8 cellular contexts compared by ENCODE assay signal in genomic region chr9:120925535-120926396, GRCh38. TPM values are rescaled to one million over a fixed set of nuclear protein-coding genes. Genes with fewer than 3 reads are reported as not detected.
A peak's percentile ranks its signal among the peaks of the same experiment; 100 is the strongest.
DNase-seq lines count a peak whose midpoint lies in the region; ATAC-seq and TF ChIP-seq lines count a peak whose summit lies in the region.

No MANE protein-coding gene starts in this region.

- H3K4me2 ChIP-seq in IMR-90 (ENCODE audit: low read depth, low read length) = peak overlapping the region; percentile 52; the same call in 1 of the 2 replicates

- peaks cover 0 to 29% of the 10 kb centered on the region in 2 experiments; a peak in 2 of 4 replicates for H3K79me1 ChIP-seq in IMR-90 (ENCODE audit: low read depth in 1 of 2, low read length in 2 of 2)

- H2BK5ac ChIP-seq in IMR-90 (ENCODE audit: low read depth, low read length, poor library complexity, severe bottlenecking) = peak overlapping the region; percentile 87

- peak overlapping the region; percentile 96 for H2AK9ac ChIP-seq in IMR-90 (replicated peaks; ENCODE audit: low read depth, low read length, poor library complexity)

- peak overlapping the region; percentile 74 for H2BK20ac ChIP-seq in IMR-90 (ENCODE audit: low read depth, low read length)

- peak overlapping the region; percentile 92; the same call in 2 of the 3 replicates for H2BK15ac ChIP-seq in IMR-90 (ENCODE audit: low read depth, low read length)

- ATAC-seq in GM19468 (IDR thresholded peaks at IDR 0.05; ENCODE audit: extremely low read depth, unreplicated experiment) (peak; percentile 12), IMR-90 (ENCODE audit: low read depth) (peak; percentile 89)

- 44% methylated on average over 4 of the region's 13 CpGs; no CpG with 5 or more reads in 1 of the 2 experiments for WGBS in IMR-90 (ENCODE audit: extremely low coverage in 2 of 2, insufficient read length in 1 of 2), 2 experiments

- dilution Hi-C loops in IMR-90 (cut with HindIII; ENCODE audit: low sequenced_read_pairs, unreplicated experiment) = no loop called here

- peak overlapping the region; percentile 94 for H3K14ac ChIP-seq in IMR-90 (replicated peaks; ENCODE audit: low read depth, low read length)

- H3K27ac ChIP-seq in IMR-90 (ENCODE audit: insufficient read depth, low read length) = peak overlapping the region; percentile 49

- H4K5ac ChIP-seq in IMR-90 (ENCODE audit: low read depth, low read length) = peak overlapping the region; percentile 31

- no peak overlapping the region for H3K4me3 ChIP-seq in IMR-90 (ENCODE audit: insufficient read depth, low read depth, low read length)

- H2AK5ac ChIP-seq in IMR-90 (ENCODE audit: low read depth, low read length) = peak overlapping the region; percentile 71

- H3K9ac ChIP-seq in IMR-90 (ENCODE audit: low read depth, low read length) = peak overlapping the region; percentile 38

- H2BK120ac ChIP-seq in IMR-90 (ENCODE audit: low read depth, low read length) = peak overlapping the region; percentile 92

- peak overlapping the region; percentile 94 for H3K4ac ChIP-seq in IMR-90 (ENCODE audit: low read depth, low read length)

- BruUV-seq in IMR-90 (replicated peaks; lab: Mats Ljungman, UMichigan) = no TSS peak

- POLR2A ChIA-PET in IMR-90 (lab: Charles Lee; ENCODE audit: unreplicated experiment) = no interaction called here

- peak overlapping the region; percentile 90 for H4K91ac ChIP-seq in IMR-90 (ENCODE audit: insufficient read depth, low read depth, low read length)

- intact Hi-C loops in IMR-90 (cut with micrococcal nuclease) = no loop called here

- peak overlapping the region; percentile 49 for H3K18ac ChIP-seq in IMR-90 (ENCODE audit: low read depth, low read length)

- H3K4me1 ChIP-seq in IMR-90 (ENCODE audit: control insufficient read depth, insufficient read depth, low read length) = peaks cover 18% of the 10 kb centered on the region

- DNase-seq in AG08396 (ENCODE audit: low spot score) = peak; percentile 83
- peak; percentile 99 for DNase-seq in IMR-90
- peak; percentile 64 for DNase-seq in activated T-cell treated with anti-CD3 and anti-CD28 coated beads for 1 hour (ENCODE audit: low read depth)
- peak; percentile 89 for DNase-seq in glomerular visceral epithelial cell (ENCODE audit: extremely low spot score)
- DNase-seq in stimulated activated CD4-positive, alpha-beta T cell treated with anti-CD3 and anti-CD28 coated beads, Interleukin-2, amount 100 ng/mL, for 24 hours = peak; percentile 82 to 83
- DNase-seq in cerebellar cortex (ENCODE audit: low spot score) = no peak
- no peak for DNase-seq in NCI-H2081 (lab: John Stamatoyannopoulos, UW)

- peaks cover 29% of the 10 kb centered on the region for H3K9me1 ChIP-seq in IMR-90 (ENCODE audit: insufficient read depth, low read length)

- in situ Hi-C loops in IMR-90 (cut with MboI; ENCODE audit: low sequenced_read_pairs) = no loop called here

- peak overlapping the region; percentile 75 to 88 for H4K8ac ChIP-seq in IMR-90 (ENCODE audit: low read depth in 2 of 2, low read length in 2 of 2)

- TF ChIP-seq POLR2A in IMR-90 (IDR thresholded peaks at IDR 0.05; ENCODE audit: low read depth, low read length) = peak; percentile 92

- TF ChIP-seq RAD21 in IMR-90 (IDR thresholded peaks at IDR 0.05; ENCODE audit: low read length) = no peak

- peak overlapping the region; percentile 70; the same call in 1 of the 2 replicates for H3K56ac ChIP-seq in IMR-90 (ENCODE audit: extremely low read depth, insufficient read depth, low read length)

- no peak for TF ChIP-seq CTCF in IMR-90 (conservative IDR thresholded peaks at IDR 0.05; ENCODE audit: low read depth, low read length)

- CTCF ChIA-PET in IMR-90 (lab: Yijun Ruan, JAX) = no interaction called here

- no peaks in the 10 kb centered on the region for H3K36me3 ChIP-seq in IMR-90 (ENCODE audit: control insufficient read depth, insufficient read depth, low read length)

- peak overlapping the region; percentile 50 for H3K23ac ChIP-seq in IMR-90 (ENCODE audit: low read depth, low read length)

- H2AFZ ChIP-seq in IMR-90 (replicated peaks; ENCODE audit: low read length, poor library complexity) = peak overlapping the region; percentile 88

- no peaks in the 10 kb centered on the region for H3K27me3 ChIP-seq in IMR-90 (ENCODE audit: control insufficient read depth, insufficient read depth, low read length)

- H3K9me3 ChIP-seq in IMR-90 (ENCODE audit: control insufficient read depth, insufficient read depth, low read length) = no peaks in the 10 kb centered on the region

- H4K20me1 ChIP-seq in IMR-90 (ENCODE audit: insufficient read depth, low read length) = no peaks in the 10 kb centered on the region

TF ChIP-seq in IMR-90, 13 proteins besides CTCF, POLR2A, EP300 and RAD21:
- 0 out of 2 replicates have a peak, but pooled peaks have one; percentile 6 for TF ChIP-seq SMC3 (IDR thresholded peaks at IDR 0.05; ENCODE audit: low read depth, low read length)
- TF ChIP-seq BHLHE40 (IDR thresholded peaks at IDR 0.05; ENCODE audit: low read depth, low read length) = peak; percentile 26; the same call in 1 of the 2 replicates
- TF ChIP-seq FOS (IDR thresholded peaks at IDR 0.05; ENCODE audit: low read depth, low read length) = peak; percentile 84
- TF ChIP-seq NFE2L2 (IDR thresholded peaks at IDR 0.05; ENCODE audit: low read depth, low read length) = peak; percentile 48; the same call in 1 of the 2 replicates
- no peak for TF ChIP-seq MAFK (IDR thresholded peaks at IDR 0.05; ENCODE audit: low read depth, low read length)
- TF ChIP-seq MXI1 (IDR thresholded peaks at IDR 0.05; ENCODE audit: borderline replicate concordance, low read depth, low read length) = no peak
- TF ChIP-seq RCOR1 (IDR thresholded peaks at IDR 0.05; ENCODE audit: insufficient replicate concordance, low read length) = peak; percentile 60
- TF ChIP-seq CHD1 (IDR thresholded peaks at IDR 0.05; ENCODE audit: low read depth, low read length) = no peak
TF ChIP-seq in IMR-90: peak in this region for 5.

RNA-seq across cellular contexts. Expression of gene TRAF1, which starts 0.8 kb away (rescaled TPM):
- 3.1 and 3.9 TPM in 2 replicates for total RNA-seq in IMR-90 (2012; rRNA removed)
- polyA plus RNA-seq in IMR-90 (2012; rRNA removed) = 3.7 and 4.1 TPM in 2 replicates
- polyA plus RNA-seq in IMR-90 (2012; cell fraction: cytosol; rRNA removed) = 2.0 and 2.9 TPM in 2 replicates
- 5.6 and 6.9 TPM in 2 replicates for polyA plus RNA-seq in IMR-90 (2012; cell fraction: nucleus; rRNA removed; ENCODE audit: low replicate concordance)

RNA-seq across cellular contexts. Expression of gene PHF19, which starts 48.8 kb away (rescaled TPM):
- 36.1 and 37.6 TPM in 2 replicates for total RNA-seq in IMR-90 (2012; rRNA removed)
- polyA plus RNA-seq in IMR-90 (2012; rRNA removed) = 55.6 and 56.9 TPM in 2 replicates
- 52.9 and 59.9 TPM in 2 replicates for polyA plus RNA-seq in IMR-90 (2012; cell fraction: cytosol; rRNA removed)
- polyA plus RNA-seq in IMR-90 (2012; cell fraction: nucleus; rRNA removed; ENCODE audit: low replicate concordance) = 37.1 and 52.4 TPM in 2 replicates

Comparison
In these comparisons a context has a peak if more than half of its experiments do, and no peak if none do; other contexts are left out.
1. DNase-seq: peak in AG08396 (single experiment), IMR-90 (single experiment), activated T-cell treated with anti-CD3 and anti-CD28 coated beads for 1 hour (single experiment), glomerular visceral epithelial cell (single experiment) and stimulated activated CD4-positive, alpha-beta T cell treated with anti-CD3 and anti-CD28 coated beads, Interleukin-2, amount 100 ng/mL, for 24 hours (2 of 2); none in cerebellar cortex (single experiment) and NCI-H2081 (0 of 2).